32 cellular contexts compared by ENCODE assay signal in genomic region chr5:58406394-58406793, GRCh38. TPM values are rescaled to one million over a fixed set of nuclear protein-coding genes. Genes with fewer than 3 reads are reported as not detected.
A peak's percentile ranks its signal among the peaks of the same experiment; 100 is the strongest.
DNase-seq lines count a peak whose midpoint lies in the region; ATAC-seq, FAIRE-seq and TF ChIP-seq lines count a peak whose summit lies in the region.
"Had no signal": no experiment of that assay in that cellular context is flagged by ENCODE, and none has a peak within 500 bp of the region (broad histone marks: within the 10 kb centered on the region; RNA-seq: fewer than 3 reads in every experiment).

No MANE protein-coding gene starts in this region.

- TF ChIP-seq EP300 in SK-N-SH (IDR thresholded peaks at IDR 0.05; ENCODE audit: borderline replicate concordance in 1 of 2, low read depth in 1 of 2, low read length in 1 of 2) = no peak

- peak overlapping the region in 1 of 2 experiments; percentile 63; a peak in 2 of 4 replicates for H3K27ac ChIP-seq in SK-N-SH (ENCODE audit: low read depth in 2 of 2, low read length in 1 of 2)
- H3K27ac ChIP-seq in astrocyte (ENCODE audit: low read depth, low read length) = no peak overlapping the region
- H3K27ac ChIP-seq in iPS DF 6.9 (ENCODE audit: low read length) = no peak overlapping the region
- H3K27ac ChIP-seq in osteoblast (ENCODE audit: low read depth, low read length) = peak overlapping the region; percentile 30
- H3K27ac ChIP-seq: 22Rv1, colonic mucosa, HL-60, left lung, neutrophil, SJCRH30, spleen had no signal

- no peaks in the 10 kb centered on the region for H3K27me3 Mint-ChIP-seq in astrocyte (ENCODE audit: low read depth, unreplicated experiment)

- H3K27ac Mint-ChIP-seq in astrocyte (ENCODE audit: unreplicated experiment) = peak overlapping the region; percentile 84
- H3K27ac Mint-ChIP-seq: activated B cell treated with CpG ODN at 0.5 μM for 24 hours; activated CD8-positive, alpha-beta memory T cell treated with anti-CD3 and anti-CD28 coated beads, Interleukin-2, amount 10 ng/mL, durations not matched to agents 7 days and 5 days; activated naive CD8-positive, alpha-beta T cell treated with anti-CD3 and anti-CD28 coated beads, Interleukin-2, amount 10 ng/mL, durations not matched to agents 7 days and 5 days; CD14-positive monocyte; immature natural killer cell; stimulated activated naive CD8-positive, alpha-beta T cell treated with anti-CD3 and anti-CD28 coated beads, Interleukin-15, amount 100 ng/mL, for 72 hours had no signal

- peaks cover 53% of the 10 kb centered on the region for H3K4me1 Mint-ChIP-seq in astrocyte (ENCODE audit: low read depth, unreplicated experiment)
- H3K4me1 Mint-ChIP-seq: activated B cell treated with CpG ODN at 0.5 μM for 24 hours; activated CD8-positive, alpha-beta memory T cell treated with anti-CD3 and anti-CD28 coated beads, Interleukin-2, amount 10 ng/mL, durations not matched to agents 7 days and 5 days; activated naive CD8-positive, alpha-beta T cell treated with anti-CD3 and anti-CD28 coated beads, Interleukin-2, amount 10 ng/mL, durations not matched to agents 7 days and 5 days; immature natural killer cell; stimulated activated naive CD8-positive, alpha-beta T cell treated with anti-CD3 and anti-CD28 coated beads, Interleukin-15, amount 100 ng/mL, for 72 hours had no signal

- no peaks in the 10 kb centered on the region for H3K36me3 Mint-ChIP-seq in astrocyte (ENCODE audit: low read depth, unreplicated experiment)
- H3K36me3 Mint-ChIP-seq: activated CD8-positive, alpha-beta memory T cell treated with anti-CD3 and anti-CD28 coated beads, Interleukin-2, amount 10 ng/mL, durations not matched to agents 7 days and 5 days; activated naive CD8-positive, alpha-beta T cell treated with anti-CD3 and anti-CD28 coated beads, Interleukin-2, amount 10 ng/mL, durations not matched to agents 7 days and 5 days; CD14-positive monocyte; immature natural killer cell had no signal

- no peak overlapping the region for H3K4me3 Mint-ChIP-seq in astrocyte (ENCODE audit: unreplicated experiment)
- H3K4me3 Mint-ChIP-seq: activated B cell treated with CpG ODN at 0.5 μM for 24 hours; activated CD8-positive, alpha-beta memory T cell treated with anti-CD3 and anti-CD28 coated beads, Interleukin-2, amount 10 ng/mL, durations not matched to agents 7 days and 5 days; activated naive CD8-positive, alpha-beta T cell treated with anti-CD3 and anti-CD28 coated beads, Interleukin-2, amount 10 ng/mL, durations not matched to agents 7 days and 5 days; CD14-positive monocyte; immature natural killer cell; stimulated activated naive CD8-positive, alpha-beta T cell treated with anti-CD3 and anti-CD28 coated beads, Interleukin-15, amount 100 ng/mL, for 72 hours had no signal

- no peaks in the 10 kb centered on the region for H3K27me3 ChIP-seq in SK-N-SH (ENCODE audit: insufficient read depth)
- no peaks in the 10 kb centered on the region for H3K27me3 ChIP-seq in astrocyte (ENCODE audit: insufficient read depth, low read length)
- no peaks in the 10 kb centered on the region for H3K27me3 ChIP-seq in iPS DF 6.9 (ENCODE audit: control insufficient read depth, insufficient read depth, low read length)
- H3K27me3 ChIP-seq in osteoblast (ENCODE audit: insufficient read depth, low read length) = no peaks in the 10 kb centered on the region
- H3K27me3 ChIP-seq: colonic mucosa, left lung, neutrophil, SJCRH30, spleen had no signal

- DNase-seq in SK-N-SH (no peak), astrocyte (ENCODE audit: low read depth) (no peak), iPS DF 6.9 (ENCODE audit: low read depth, low spot score) (peak; percentile 31), osteoblast (ENCODE audit: insufficient read length, low spot score, missing footprints) (no peak), Kasumi-1 (lab: John Stamatoyannopoulos, UW) (no peak), RPMI8226 (no peak), T1000 (lab: John Stamatoyannopoulos, UW) (no peak)
- DNase-seq: activated B cell treated with CpG ODN at 0.5 μM for 24 hours; activated CD8-positive, alpha-beta memory T cell treated with anti-CD3 and anti-CD28 coated beads, Interleukin-2, amount 10 ng/mL, durations not matched to agents 7 days and 5 days; activated gamma-delta T cell treated with Interleukin-2 at 50 U/mL for 16 hours; activated naive CD8-positive, alpha-beta T cell treated with anti-CD3 and anti-CD28 coated beads, Interleukin-2, amount 10 ng/mL, durations not matched to agents 7 days and 5 days; activated T-cell treated with anti-CD3 and anti-CD28 coated beads, Interleukin-2, amount 50 U/mL, for 48 hours; aorta; colonic mucosa; DND-41; effector CD4-positive, alpha-beta T cell; immature natural killer cell; left lung; MV-4-11; NCI-H146; right cardiac atrium; SJCRH30; spleen; stimulated activated CD4-positive, alpha-beta T cell treated with anti-CD3 and anti-CD28 coated beads, Interleukin-2, amount 100 ng/mL, for 24 hours; stimulated activated naive CD8-positive, alpha-beta T cell treated with anti-CD3 and anti-CD28 coated beads, Interleukin-15, amount 100 ng/mL, for 72 hours; T-helper 1 cell had no signal

- POLR2A ChIA-PET in SK-N-SH (lab: Yijun Ruan, JAX) = no interaction called here

- H3K4me1 ChIP-seq in SK-N-SH (ENCODE audit: control insufficient read depth in 1 of 2, insufficient read depth in 2 of 2, low read depth in 1 of 2, low read length in 1 of 2) (peaks cover 0 to 19% of the 10 kb centered on the region in 2 experiments; a peak in 2 of 4 replicates), astrocyte (ENCODE audit: insufficient read depth, low read length) (peaks cover 19% of the 10 kb centered on the region), iPS DF 6.9 (ENCODE audit: control insufficient read depth, insufficient read depth, low read length) (peaks cover 2% of the 10 kb centered on the region; the same call in 1 of the 2 replicates), osteoblast (ENCODE audit: insufficient read depth, low read length) (peaks cover 24% of the 10 kb centered on the region)
- H3K4me1 ChIP-seq: colonic mucosa, left lung, spleen had no signal

- H3K9ac ChIP-seq in SK-N-SH (no peak overlapping the region), astrocyte (ENCODE audit: low read length) (no peak overlapping the region)

- H3K79me2 ChIP-seq in SK-N-SH (ENCODE audit: insufficient read depth) (no peaks in the 10 kb centered on the region), astrocyte (ENCODE audit: insufficient read depth, low read length) (no peaks in the 10 kb centered on the region), osteoblast (ENCODE audit: insufficient read depth, low read length) (no peaks in the 10 kb centered on the region)

- H3K9me3 Mint-ChIP-seq in astrocyte (ENCODE audit: unreplicated experiment) = no peaks in the 10 kb centered on the region
- H3K9me3 Mint-ChIP-seq: activated B cell treated with CpG ODN at 0.5 μM for 24 hours; activated naive CD8-positive, alpha-beta T cell treated with anti-CD3 and anti-CD28 coated beads, Interleukin-2, amount 10 ng/mL, durations not matched to agents 7 days and 5 days; CD14-positive monocyte; stimulated activated naive CD8-positive, alpha-beta T cell treated with anti-CD3 and anti-CD28 coated beads, Interleukin-15, amount 100 ng/mL, for 72 hours had no signal

- no peak for TF ChIP-seq RAD21 in SK-N-SH (IDR thresholded peaks at IDR 0.05; ENCODE audit: low read length)

- no peak for ATAC-seq in SK-N-SH treated with all-trans-retinoic acid at 6 μM for 48 hours
- ATAC-seq: activated CD8-positive, alpha-beta memory T cell treated with anti-CD3 and anti-CD28 coated beads, Interleukin-2, amount 10 ng/mL, durations not matched to agents 7 days and 5 days; left lung; right cardiac atrium; stimulated activated naive CD8-positive, alpha-beta T cell treated with anti-CD3 and anti-CD28 coated beads, Interleukin-15, amount 100 ng/mL, for 72 hours had no signal

- H3K9me3 ChIP-seq in SK-N-SH = no peaks in the 10 kb centered on the region
- H3K9me3 ChIP-seq in astrocyte (ENCODE audit: insufficient read depth, low read depth, low read length) = no peaks in the 10 kb centered on the region
- H3K9me3 ChIP-seq in iPS DF 6.9 (ENCODE audit: control insufficient read depth, insufficient read depth, low read length) = no peaks in the 10 kb centered on the region
- H3K9me3 ChIP-seq in osteoblast (ENCODE audit: low read depth, low read length) = no peaks in the 10 kb centered on the region
- H3K9me3 ChIP-seq: colonic mucosa, left lung, neutrophil, SJCRH30, spleen had no signal

- no peak for TF ChIP-seq CTCF in SK-N-SH (IDR thresholded peaks at IDR 0.05)
- TF ChIP-seq CTCF in astrocyte (IDR thresholded peaks at IDR 0.05; ENCODE audit: insufficient read depth, low read depth, low read length) = no peak
- no peak for TF ChIP-seq CTCF in osteoblast (IDR thresholded peaks at IDR 0.05; ENCODE audit: extremely low read depth, low read depth, low read length)

- H3K4me3 ChIP-seq in SK-N-SH (ENCODE audit: low read depth in 2 of 2, low read length in 1 of 2) (no peak overlapping the region), astrocyte (ENCODE audit: insufficient read depth, low read depth, low read length) (no peak overlapping the region), iPS DF 6.9 (ENCODE audit: low read length) (no peak overlapping the region), osteoblast (ENCODE audit: insufficient read depth, low read length) (no peak overlapping the region)
- H3K4me3 ChIP-seq: colonic mucosa, left lung, SJCRH30, spleen had no signal

- no peak overlapping the region for H2AFZ ChIP-seq in SK-N-SH (ENCODE audit: low read depth)
- no peak overlapping the region for H2AFZ ChIP-seq in astrocyte (ENCODE audit: low read depth, low read length)
- H2AFZ ChIP-seq in osteoblast (ENCODE audit: low read length) = no peak overlapping the region

- peaks cover 12% of the 10 kb centered on the region for H3F3A ChIP-seq in SK-N-SH (replicated peaks; ENCODE audit: insufficient read depth)

- H3K36me3 ChIP-seq in SK-N-SH (replicated peaks in 1 of 2; ENCODE audit: control insufficient read depth in 1 of 2, insufficient read depth in 2 of 2, low read length in 1 of 2) = no peaks in the 10 kb centered on the region
- H3K36me3 ChIP-seq in astrocyte (ENCODE audit: insufficient read depth, low read length) = no peaks in the 10 kb centered on the region
- no peaks in the 10 kb centered on the region for H3K36me3 ChIP-seq in iPS DF 6.9 (ENCODE audit: control insufficient read depth, insufficient read depth, low read length)
- no peaks in the 10 kb centered on the region for H3K36me3 ChIP-seq in osteoblast (ENCODE audit: insufficient read depth, low read length)
- H3K36me3 ChIP-seq: colonic mucosa, left lung, neutrophil, SJCRH30, spleen had no signal

- 91% methylated on average over 2 of the region's 2 CpGs for WGBS in SK-N-SH (ENCODE audit: low lambda C conversion rate)
- no CpG with 5 or more reads among the region's 2 CpGs for WGBS in iPS DF 6.9 (ENCODE audit: insufficient coverage, insufficient read length)

- H3K9me2 ChIP-seq in SK-N-SH = no peaks in the 10 kb centered on the region

- CTCF ChIA-PET in SK-N-SH (lab: Yijun Ruan, JAX) = no interaction called here

- 0 out of 2 replicates have a peak overlapping the region, but pooled peaks have one; percentile 20 for H3K4me2 ChIP-seq in SK-N-SH
- H3K4me2 ChIP-seq in astrocyte (ENCODE audit: low read length) = no peak overlapping the region
- no peak overlapping the region for H3K4me2 ChIP-seq in osteoblast (ENCODE audit: insufficient read depth, low read length)

- FAIRE-seq in astrocyte (lab: Jason Lieb, UNC) = peak; percentile 13
- FAIRE-seq: urothelium cell line had no signal

- no peaks in the 10 kb centered on the region for H4K20me1 ChIP-seq in SK-N-SH (ENCODE audit: insufficient read depth)
- no peaks in the 10 kb centered on the region for H4K20me1 ChIP-seq in astrocyte (ENCODE audit: insufficient read depth, low read length)
- no peaks in the 10 kb centered on the region for H4K20me1 ChIP-seq in osteoblast (ENCODE audit: insufficient read depth, low read length)

RNA-seq across cellular contexts. Expression of gene PLK2, which starts 53.5 kb away (rescaled TPM):
- polyA plus RNA-seq in SK-N-SH (2012; rRNA removed) = 157 and 225 TPM in 2 replicates
- 138 and 149 TPM in 2 replicates for polyA plus RNA-seq in SK-N-SH (2012; cell fraction: cytosol; rRNA removed)
- polyA plus RNA-seq in SK-N-SH (2012; cell fraction: nucleus; rRNA removed) = 480 and 571 TPM in 2 replicates
- total RNA-seq in astrocyte (260 and 368 TPM in 2 replicates), osteoblast (220 and 299 TPM in 2 replicates)
